In genomic region chr3:15601399-15602145, GRCh38 we compare ENCODE assay signal across 7 cellular contexts. TPM values are rescaled to one million over a fixed set of nuclear protein-coding genes. Genes with fewer than 3 reads are reported as not detected.
A peak's percentile ranks its signal among the peaks of the same experiment; 100 is the strongest.
DNase-seq lines count a peak whose midpoint lies in the region; ATAC-seq lines count a peak whose summit lies in the region.

TSS of gene BTD (plus strand) at chr3:15601745. CDS start at chr3:15635440, 33,695 bp downstream.
TSS of gene HACL1 (minus strand) at chr3:15601569. CDS start at chr3:15601463, 106 bp downstream.

- peak; percentile 94 for ATAC-seq in GM18907 (IDR thresholded peaks at IDR 0.05; ENCODE audit: unreplicated experiment)
- peak; percentile 95 for ATAC-seq in HG03135 (IDR thresholded peaks at IDR 0.05; ENCODE audit: unreplicated experiment)

- DNase-seq in T-helper 9 cell (peak; percentile 99), cerebellum (ENCODE audit: low spot score) (peak; percentile 97), kidney tubule cell (ENCODE audit: low spot score) (peak; percentile 100), T1000 (lab: John Stamatoyannopoulos, UW) (no peak)
- DNase-seq in stimulated activated CD4-positive, alpha-beta T cell treated with anti-CD3 and anti-CD28 coated beads, Interleukin-1b, Interleukin-23, amount 100 ng/mL, for 48 hours, result peak; percentile 99

RNA-seq across cellular contexts. Expression of gene BTD, which starts in this region (rescaled TPM):
- 19.3 TPM for total RNA-seq in cerebellum

RNA-seq across cellular contexts. Expression of gene HACL1, which starts in this region (rescaled TPM):
- 32.2 TPM for total RNA-seq in cerebellum
